ENCODE assay signal across 24 cellular contexts in genomic region chr9:130299785-130300615, GRCh38. TPM values are rescaled to one million over a fixed set of nuclear protein-coding genes. Genes with fewer than 3 reads are reported as not detected.
"Had no signal": no experiment of that assay in that cellular context is flagged by ENCODE, and none has a peak within 500 bp of the region (broad histone marks: within the 10 kb centered on the region; RNA-seq: fewer than 3 reads in every experiment).

No MANE protein-coding gene starts in this region.

- DNase-seq: activated CD4-positive, alpha-beta T cell treated with anti-CD3 and anti-CD28 coated beads, Interleukin-2, amount 10 ng/mL, durations not matched to agents 24 days and 14 days; activated CD8-positive, alpha-beta T cell treated with anti-CD3 and anti-CD28 coated beads for 36 hours; activated effector memory CD4-positive, alpha-beta T cell treated with Interleukin-2 at 50 U/mL for 16 hours; activated naive CD4-positive, alpha-beta T cell treated with anti-CD3 and anti-CD28 coated beads, Interleukin-2, amount 10 ng/mL, durations not matched to agents 7 days and 5 days; activated naive CD8-positive, alpha-beta T cell treated with anti-CD3 and anti-CD28 coated beads, Interleukin-2, amount 50 U/mL, for 24 hours; activated T-cell treated with anti-CD3 and anti-CD28 coated beads, Interleukin-2, amount 50 U/mL, for 24 hours; anterior cingulate cortex; colonic mucosa; endodermal cell; left cardiac atrium; nucleus accumbens; small intestine; stimulated activated CD4-positive, alpha-beta T cell treated with anti-CD3 and anti-CD28 coated beads, Interleukin-15, amount 100 ng/mL, for 24 hours; stimulated activated CD4-positive, alpha-beta T cell treated with anti-CD3 and anti-CD28 coated beads, Interleukin-4, amount 100 ng/mL, for 24 hours; upper lobe of right lung had no signal

- H3K9me3 ChIP-seq: colonic mucosa, thoracic aorta, upper lobe of right lung had no signal

- H3K27ac ChIP-seq: colonic mucosa, epithelial cell of prostate, thoracic aorta, upper lobe of right lung had no signal

- H3K27me3 ChIP-seq: colonic mucosa, upper lobe of right lung had no signal

- H3K27me3 Mint-ChIP-seq: activated CD4-positive, alpha-beta T cell treated with anti-CD3 and anti-CD28 coated beads, Interleukin-2, amount 10 ng/mL, durations not matched to agents 24 days and 14 days had no signal

- H3K4me1 ChIP-seq: colonic mucosa, upper lobe of right lung had no signal

- H3K4me3 Mint-ChIP-seq: activated CD4-positive, alpha-beta T cell treated with anti-CD3 and anti-CD28 coated beads, Interleukin-2, amount 10 ng/mL, durations not matched to agents 24 days and 14 days; activated CD8-positive, alpha-beta T cell treated with anti-CD3 and anti-CD28 coated beads for 36 hours; activated naive CD4-positive, alpha-beta T cell treated with anti-CD3 and anti-CD28 coated beads, Interleukin-2, amount 10 ng/mL, durations not matched to agents 7 days and 5 days; activated naive CD8-positive, alpha-beta T cell treated with anti-CD3 and anti-CD28 coated beads, Interleukin-2, amount 50 U/mL, for 24 hours; activated T-cell treated with anti-CD3 and anti-CD28 coated beads, Interleukin-2, amount 50 U/mL, for 24 hours; brain; central memory CD8-positive, alpha-beta T cell; endodermal cell; mesothelial cell of epicardium; nephron; stimulated activated effector memory CD8-positive, alpha-beta T cell treated with anti-CD3 and anti-CD28 coated beads, Interleukin-12 subunit alpha, Interleukin-12 subunit beta, amount 100 ng/mL, for 72 hours had no signal

- H3K4me1 Mint-ChIP-seq: activated CD4-positive, alpha-beta T cell treated with anti-CD3 and anti-CD28 coated beads, Interleukin-2, amount 10 ng/mL, durations not matched to agents 24 days and 14 days; activated naive CD4-positive, alpha-beta T cell treated with anti-CD3 and anti-CD28 coated beads, Interleukin-2, amount 10 ng/mL, durations not matched to agents 7 days and 5 days; activated naive CD8-positive, alpha-beta T cell treated with anti-CD3 and anti-CD28 coated beads, Interleukin-2, amount 50 U/mL, for 24 hours; central memory CD8-positive, alpha-beta T cell; endodermal cell; mesothelial cell of epicardium; stimulated activated effector memory CD8-positive, alpha-beta T cell treated with anti-CD3 and anti-CD28 coated beads, Interleukin-12 subunit alpha, Interleukin-12 subunit beta, amount 100 ng/mL, for 72 hours had no signal

- H3K27ac Mint-ChIP-seq: activated CD4-positive, alpha-beta T cell treated with anti-CD3 and anti-CD28 coated beads, Interleukin-2, amount 10 ng/mL, durations not matched to agents 24 days and 14 days; activated CD8-positive, alpha-beta T cell treated with anti-CD3 and anti-CD28 coated beads for 36 hours; activated naive CD4-positive, alpha-beta T cell treated with anti-CD3 and anti-CD28 coated beads, Interleukin-2, amount 10 ng/mL, durations not matched to agents 7 days and 5 days; activated naive CD8-positive, alpha-beta T cell treated with anti-CD3 and anti-CD28 coated beads, Interleukin-2, amount 50 U/mL, for 24 hours; activated T-cell treated with anti-CD3 and anti-CD28 coated beads, Interleukin-2, amount 50 U/mL, for 24 hours; brain; endodermal cell; mesothelial cell of epicardium; nephron; stimulated activated effector memory CD8-positive, alpha-beta T cell treated with anti-CD3 and anti-CD28 coated beads, Interleukin-12 subunit alpha, Interleukin-12 subunit beta, amount 100 ng/mL, for 72 hours had no signal

- H3K4me3 ChIP-seq: colonic mucosa, lung, thoracic aorta, upper lobe of right lung had no signal

- ATAC-seq: activated CD8-positive, alpha-beta T cell treated with anti-CD3 and anti-CD28 coated beads for 36 hours; activated naive CD8-positive, alpha-beta T cell treated with anti-CD3 and anti-CD28 coated beads, Interleukin-2, amount 50 U/mL, for 24 hours; left cardiac atrium; stimulated activated effector memory CD8-positive, alpha-beta T cell treated with anti-CD3 and anti-CD28 coated beads, Interleukin-12 subunit alpha, Interleukin-12 subunit beta, amount 100 ng/mL, for 72 hours; upper lobe of right lung had no signal

- H3K36me3 Mint-ChIP-seq: activated naive CD4-positive, alpha-beta T cell treated with anti-CD3 and anti-CD28 coated beads, Interleukin-2, amount 10 ng/mL, durations not matched to agents 7 days and 5 days; brain; mesothelial cell of epicardium; stimulated activated effector memory CD8-positive, alpha-beta T cell treated with anti-CD3 and anti-CD28 coated beads, Interleukin-12 subunit alpha, Interleukin-12 subunit beta, amount 100 ng/mL, for 72 hours had no signal

- H3K9me3 Mint-ChIP-seq: activated CD8-positive, alpha-beta T cell treated with anti-CD3 and anti-CD28 coated beads for 36 hours; activated naive CD4-positive, alpha-beta T cell treated with anti-CD3 and anti-CD28 coated beads, Interleukin-2, amount 10 ng/mL, durations not matched to agents 7 days and 5 days; activated naive CD8-positive, alpha-beta T cell treated with anti-CD3 and anti-CD28 coated beads, Interleukin-2, amount 50 U/mL, for 24 hours; activated T-cell treated with anti-CD3 and anti-CD28 coated beads, Interleukin-2, amount 50 U/mL, for 24 hours; endodermal cell; mesothelial cell of epicardium; nephron had no signal

- H3K36me3 ChIP-seq: colonic mucosa, thoracic aorta, upper lobe of right lung had no signal

RNA-seq across cellular contexts. Expression of gene HMCN2, which starts 34.4 kb away (rescaled TPM):
- total RNA-seq: activated CD4-positive, alpha-beta T cell treated with anti-CD3 and anti-CD28 coated beads, Interleukin-2, amount 10 ng/mL, durations not matched to agents 24 days and 14 days; activated CD8-positive, alpha-beta T cell treated with anti-CD3 and anti-CD28 coated beads for 36 hours; T-helper 1 cell treated with Interleukin-12 subunit alpha and Interleukin-12 subunit beta and Interleukin-4 antibody, amounts not matched to agents 30 ng/mL and 1 ng/mL, for 36 hours had no signal
